In the genomic region with DNA sequence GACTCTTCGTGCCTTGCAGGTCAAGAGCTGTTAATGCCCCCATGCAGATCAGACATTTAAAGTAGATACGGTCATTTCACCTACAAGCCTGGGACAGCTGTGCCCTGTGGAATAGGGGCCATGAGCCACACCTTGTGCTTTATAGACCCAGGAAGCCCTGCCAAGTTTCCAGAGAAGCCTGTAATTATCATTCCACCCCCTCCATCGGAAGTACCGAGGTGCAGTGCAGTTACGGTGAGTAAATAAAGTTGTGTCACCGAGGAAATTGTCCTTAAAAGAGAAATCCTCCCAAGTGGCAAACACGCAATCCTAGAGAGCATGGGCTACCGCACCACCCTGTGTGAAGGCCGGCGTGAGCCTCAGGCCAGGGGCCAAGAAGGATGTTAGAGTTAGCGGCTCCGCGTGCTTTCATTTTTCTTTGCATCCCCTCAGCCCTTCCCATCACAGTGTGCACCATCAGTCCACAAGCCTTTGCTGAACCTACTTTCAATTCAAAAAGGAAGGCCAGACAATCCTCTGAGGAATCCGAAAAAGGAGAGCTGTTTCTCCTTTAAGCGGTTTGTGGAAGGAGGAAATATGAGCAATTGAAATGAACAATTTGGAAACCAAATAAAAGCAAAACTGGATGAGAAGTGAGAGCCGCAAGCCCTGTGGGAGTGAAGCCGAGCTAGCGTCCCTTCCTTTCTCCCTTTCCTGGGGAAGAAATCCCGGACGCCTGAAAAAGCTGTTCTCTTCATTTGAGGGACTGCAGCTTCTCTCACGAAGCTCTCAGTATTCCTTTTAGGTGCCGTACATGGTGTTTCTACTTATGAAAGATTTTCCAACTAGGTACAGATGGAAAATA, we compare ENCODE assay signal across 8 cellular contexts.
A peak's percentile ranks its signal among the peaks of the same experiment; 100 is the strongest.
DNase-seq lines count a peak whose midpoint lies in the region; ATAC-seq and TF ChIP-seq lines count a peak whose summit lies in the region.

No MANE protein-coding gene starts in this region.

- H3K4me3 ChIP-seq in gastrocnemius medialis, result peak overlapping the region; percentile 7 to 38 (median 35)
- H3K4me3 ChIP-seq in effector memory CD4-positive, alpha-beta T cell (ENCODE audit: insufficient read depth, low read depth, low read length, poor library complexity, severe bottlenecking), result no peak overlapping the region

- no peak for TF ChIP-seq POLR2A in gastrocnemius medialis (IDR thresholded peaks at IDR 0.05)

- H3K4me1 ChIP-seq in foreskin keratinocyte, result no peaks in the 10 kb centered on the region
- H3K4me1 ChIP-seq in gastrocnemius medialis, result no peaks in the 10 kb centered on the region
- H3K4me1 ChIP-seq in effector memory CD4-positive, alpha-beta T cell (ENCODE audit: control insufficient read depth, insufficient read depth, low read length, poor library complexity, severe bottlenecking), result peaks cover 7% of the 10 kb centered on the region

- no peak overlapping the region for H3K27ac ChIP-seq in foreskin keratinocyte
- H3K27ac ChIP-seq in gastrocnemius medialis, result no peak overlapping the region
- H3K27ac ChIP-seq in effector memory CD4-positive, alpha-beta T cell (ENCODE audit: insufficient read depth, low read length, poor library complexity, severe bottlenecking), result no peak overlapping the region

- TF ChIP-seq CTCF in foreskin keratinocyte (conservative IDR thresholded peaks at IDR 0.05), result no peak
- no peak for TF ChIP-seq CTCF in gastrocnemius medialis (IDR thresholded peaks at IDR 0.05 in 4 of 5, conservative IDR thresholded peaks at IDR 0.05 in 1 of 5)

- in situ Hi-C loops in gastrocnemius medialis (cut with MboI; ENCODE audit: low sequenced_read_pairs in 4 of 4), result loop anchor here in 1 of 4 donors (10.0 to 25.0 kb wide), 2 partner anchors 122 to 409 kb away; no protein-coding TSS in a partner anchor

- no peaks in the 10 kb centered on the region for H3K9me3 ChIP-seq in gastrocnemius medialis
- H3K9me3 ChIP-seq in effector memory CD4-positive, alpha-beta T cell (ENCODE audit: control insufficient read depth, low read length), result no peaks in the 10 kb centered on the region

- H3K36me3 ChIP-seq in gastrocnemius medialis, result no peaks in the 10 kb centered on the region
- no peaks in the 10 kb centered on the region for H3K36me3 ChIP-seq in effector memory CD4-positive, alpha-beta T cell (ENCODE audit: control insufficient read depth, insufficient read depth, low read length)

- DNase-seq in COR-L47 (lab: John Stamatoyannopoulos, UW), result peak; percentile 20
- DNase-seq in NCI-H2029 treated with DMSO at 0.1 percent for 48 hours (lab: John Stamatoyannopoulos, UW), result peak; percentile 36
- peak in 1 of 2 donors; percentile 5 for DNase-seq in foreskin keratinocyte
- no peak for DNase-seq in gastrocnemius medialis
- no peak for DNase-seq in effector memory CD4-positive, alpha-beta T cell
- DNase-seq in Ammon's horn (ENCODE audit: low spot score), result no peak
- DNase-seq in kidney tubule cell (ENCODE audit: low spot score), result no peak

- H3K27me3 ChIP-seq in foreskin keratinocyte (peaks cover 25% of the 10 kb centered on the region), gastrocnemius medialis (peaks cover 0 to 3% (median 0%) of the 10 kb centered on the region in 3 donors)
- H3K27me3 ChIP-seq in effector memory CD4-positive, alpha-beta T cell (replicated peaks; ENCODE audit: control insufficient read depth, insufficient read depth, low read length, poor library complexity, severe bottlenecking), result peaks cover 10% of the 10 kb centered on the region

- ATAC-seq in foreskin keratinocyte, result peak; percentile 8
- ATAC-seq in gastrocnemius medialis, result no peak
- ATAC-seq in HG03342 (IDR thresholded peaks at IDR 0.05; ENCODE audit: unreplicated experiment), result no peak

- intact Hi-C loops in gastrocnemius medialis (cut with DNase I; ENCODE audit: low total_unique reads), result loop anchor here (5.0 kb wide), 1 partner anchor 114 kb away; no protein-coding TSS in a partner anchor

Comparison
In these comparisons a context has a peak if more than half of its experiments do, and no peak if none do; other contexts are left out.
1. DNase-seq: peak in COR-L47 (single experiment) and NCI-H2029 treated with DMSO at 0.1 percent for 48 hours (single experiment); none in gastrocnemius medialis (0 of 2), effector memory CD4-positive, alpha-beta T cell (0 of 3), Ammon's horn (single experiment) and kidney tubule cell (single experiment).